8 cellular contexts compared by ENCODE assay signal in genomic region chr1:10495475-10495817, GRCh38. TPM values are rescaled to one million over a fixed set of nuclear protein-coding genes. Genes with fewer than 3 reads are reported as not detected.
DNase-seq lines count a peak whose midpoint lies in the region; ATAC-seq, FAIRE-seq and TF ChIP-seq lines count a peak whose summit lies in the region.

No MANE protein-coding gene starts in this region.

- H3K36me3 ChIP-seq in DND-41 (ENCODE audit: insufficient read depth, low read length) (peaks cover 18% of the 10 kb centered on the region), SU-DHL-6 (ENCODE audit: low read length) (no peaks in the 10 kb centered on the region), gastrocnemius medialis (no peaks in the 10 kb centered on the region)

- peaks cover 5% of the 10 kb centered on the region; the same call in 1 of the 2 replicates for H4K20me1 ChIP-seq in DND-41 (ENCODE audit: insufficient read depth, low read length)
- no peaks in the 10 kb centered on the region for H4K20me1 ChIP-seq in SU-DHL-6 (ENCODE audit: low read depth, low read length)

- H3K79me2 ChIP-seq in DND-41 (ENCODE audit: insufficient read depth, low read length): peaks cover 72% of the 10 kb centered on the region
- H3K79me2 ChIP-seq in SU-DHL-6 (ENCODE audit: insufficient read depth, low read length): peaks cover 61% of the 10 kb centered on the region

- H2AFZ ChIP-seq in DND-41 (ENCODE audit: low read depth, low read length) (peak overlapping the region; percentile 86), SU-DHL-6 (ENCODE audit: low read depth, low read length, severe bottlenecking) (no peak overlapping the region)

- TF ChIP-seq POLR2A in gastrocnemius medialis (IDR thresholded peaks at IDR 0.05): no peak
- TF ChIP-seq POLR2A in GM12892 (IDR thresholded peaks at IDR 0.05; ENCODE audit: low read depth, low read length): no peak

- intact Hi-C loops in gastrocnemius medialis (cut with DNase I; ENCODE audit: low total_unique reads): loop anchor here (1.0 to 10.0 kb wide), 2 partner anchors 33 to 121 kb away; no protein-coding TSS in a partner anchor

- no peaks in the 10 kb centered on the region for H3K9me3 ChIP-seq in DND-41 (ENCODE audit: insufficient read depth, low read length, severe bottlenecking)
- no peaks in the 10 kb centered on the region for H3K9me3 ChIP-seq in SU-DHL-6 (ENCODE audit: insufficient read depth, low read length)
- no peaks in the 10 kb centered on the region for H3K9me3 ChIP-seq in gastrocnemius medialis

- peak overlapping the region; percentile 79 for H3K27ac ChIP-seq in DND-41 (ENCODE audit: low read length)
- H3K27ac ChIP-seq in SU-DHL-6 (ENCODE audit: low read depth, low read length): no peak overlapping the region
- peak overlapping the region; percentile 56 to 78 (median 66) for H3K27ac ChIP-seq in gastrocnemius medialis

- H3K4me1 ChIP-seq in DND-41 (ENCODE audit: insufficient read depth, low read length): peaks cover 27% of the 10 kb centered on the region
- peaks cover 17 to 20% of the 10 kb centered on the region in 2 donors for H3K4me1 ChIP-seq in gastrocnemius medialis

- H3K9me2 ChIP-seq in SU-DHL-6 (replicated peaks; ENCODE audit: insufficient read depth, low read length): no peaks in the 10 kb centered on the region

- no peak for DNase-seq in DND-41
- DNase-seq in epithelial cell of proximal tubule (ENCODE audit: low read depth): no peak
- DNase-seq in gastrocnemius medialis: no peak
- no peak for DNase-seq in GM12892 (ENCODE audit: insufficient read length)
- DNase-seq in GM19240 (ENCODE audit: insufficient read length, low spot score): no peak
- DNase-seq in anterior cingulate cortex (lab: John Stamatoyannopoulos, UW): no peak

- H3K4me3 ChIP-seq in DND-41 (ENCODE audit: low read depth in 1 of 2, low read length in 2 of 2) (peak overlapping the region; percentile 16 to 59; a peak in 3 of 4 replicates), SU-DHL-6 (ENCODE audit: insufficient read depth, low read length, poor library complexity, severe bottlenecking) (no peak overlapping the region), epithelial cell of proximal tubule (ENCODE audit: low read depth, low read length) (peak overlapping the region; percentile 13), gastrocnemius medialis (peak overlapping the region in 1 of 4 donors; percentile 2)

- peak overlapping the region; percentile 91 for H3K4me2 ChIP-seq in DND-41 (ENCODE audit: insufficient read depth, low read length)
- peak overlapping the region; percentile 56 for H3K4me2 ChIP-seq in SU-DHL-6 (ENCODE audit: low read depth, low read length, poor library complexity, severe bottlenecking)

- FAIRE-seq in GM12892 (lab: Jason Lieb, UNC): no peak

- H3F3A ChIP-seq in SU-DHL-6 (ENCODE audit: insufficient read depth): no peaks in the 10 kb centered on the region

- in situ Hi-C loops in gastrocnemius medialis (cut with MboI; ENCODE audit: low sequenced_read_pairs in 4 of 4): loop anchor here in 1 of 4 donors (10.0 kb wide), 1 partner anchor 379 kb away; no protein-coding TSS in a partner anchor

- TF ChIP-seq CTCF in DND-41 (IDR thresholded peaks at IDR 0.05; ENCODE audit: borderline replicate concordance, extremely low read depth, low read length, poor library complexity, severe bottlenecking) (no peak), SU-DHL-6 (IDR thresholded peaks at IDR 0.05; ENCODE audit: insufficient read depth, low read length, poor library complexity, severe bottlenecking) (no peak), epithelial cell of proximal tubule (conservative IDR thresholded peaks at IDR 0.05; ENCODE audit: low read depth, low read length) (no peak), gastrocnemius medialis (IDR thresholded peaks at IDR 0.05 in 4 of 5, conservative IDR thresholded peaks at IDR 0.05 in 1 of 5) (no peak)

- ATAC-seq in DND-41 (ENCODE audit: insufficient read depth, low read depth) (no peak; the same call in 1 of the 3 replicates), gastrocnemius medialis (no peak), HG02884 (IDR thresholded peaks at IDR 0.05; ENCODE audit: unreplicated experiment) (no peak)

- H3K27me3 ChIP-seq in DND-41 (ENCODE audit: insufficient read depth, low read length, poor library complexity): no peaks in the 10 kb centered on the region
- H3K27me3 ChIP-seq in SU-DHL-6 (ENCODE audit: low read length): no peaks in the 10 kb centered on the region
- no peaks in the 10 kb centered on the region for H3K27me3 ChIP-seq in gastrocnemius medialis

- H3K9ac ChIP-seq in DND-41 (ENCODE audit: low read depth, low read length) (peak overlapping the region; percentile 57), SU-DHL-6 (ENCODE audit: low read length) (peak overlapping the region; percentile 35; the same call in 1 of the 2 replicates)

RNA-seq across cellular contexts. Expression of gene PEX14, which starts 20.7 kb away (rescaled TPM):
- total RNA-seq in epithelial cell of proximal tubule (19.2 and 22.2 TPM in 2 replicates), gastrocnemius medialis (10 to 100 TPM in 3 of 4 donors, 1 to 10 TPM in 1; 8.1 to 17.8 (median 15.8) TPM)
- 10.7 TPM for polyA plus RNA-seq in GM12892 (2012; ENCODE audit: missing spikeins)

RNA-seq across cellular contexts. Expression of gene DFFA, which starts 23.1 kb away (rescaled TPM):
- total RNA-seq in epithelial cell of proximal tubule: 49.5 and 55.4 TPM in 2 replicates
- total RNA-seq in gastrocnemius medialis: 10 to 100 TPM; 13.8 to 15.6 (median 14.5) TPM
- polyA plus RNA-seq in GM12892 (2012; ENCODE audit: missing spikeins): 37.9 TPM

RNA-seq across cellular contexts. Expression of gene CORT, which starts 45.6 kb away (rescaled TPM):
- total RNA-seq in epithelial cell of proximal tubule (not detected in 2 replicates), gastrocnemius medialis (under 1 TPM in 1 of 4 donors, not detected in 3; 0.46 TPM)
- polyA plus RNA-seq in GM12892 (2012; ENCODE audit: missing spikeins): not detected
